27 cellular contexts compared by ENCODE assay signal in the genomic region with DNA sequence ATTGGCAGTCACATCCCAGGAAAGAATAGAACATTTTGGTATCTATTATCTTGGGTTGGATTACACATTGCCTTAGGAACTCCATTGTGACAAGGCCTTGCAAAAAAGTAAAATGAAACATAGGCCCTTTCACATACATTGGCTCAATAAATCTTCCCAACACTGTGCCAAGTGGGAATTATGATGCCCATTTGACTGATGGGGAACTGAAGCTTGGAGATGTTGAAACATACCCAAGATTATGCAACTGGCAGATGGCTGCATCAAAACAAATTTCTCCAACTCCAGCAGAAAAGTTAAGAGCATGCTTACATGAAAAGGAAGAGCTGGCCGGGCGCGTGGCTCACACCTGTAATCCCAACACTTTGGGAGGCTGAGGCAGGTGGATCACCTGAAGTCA. TPM values are rescaled to one million over a fixed set of nuclear protein-coding genes. Genes with fewer than 3 reads are reported as not detected.
A peak's percentile ranks its signal among the peaks of the same experiment; 100 is the strongest.
DNase-seq lines count a peak whose midpoint lies in the region; ATAC-seq and TF ChIP-seq lines count a peak whose summit lies in the region.
"Had no signal": no experiment of that assay in that cellular context is flagged by ENCODE, and none has a peak within 500 bp of the region (broad histone marks: within the 10 kb centered on the region; RNA-seq: fewer than 3 reads in every experiment).

No MANE protein-coding gene starts in this region.

- no peak overlapping the region for H3K56ac ChIP-seq in IMR-90 (ENCODE audit: extremely low read depth, insufficient read depth, low read length)

- H3K23ac ChIP-seq in IMR-90 (ENCODE audit: low read depth, low read length) = no peak overlapping the region

- peaks cover 4% of the 10 kb centered on the region; the same call in 1 of the 2 replicates for H3K27me3 Mint-ChIP-seq in HFFc6 (ENCODE audit: insufficient read depth)
- H3K27me3 Mint-ChIP-seq: activated naive CD8-positive, alpha-beta T cell treated with anti-CD3 and anti-CD28 coated beads, Interleukin-2, amount 50 U/mL, for 24 hours; CD4-positive, alpha-beta T cell had no signal

- DNase-seq in IMR-90 (no peak), adipocyte (ENCODE audit: low read depth) (peak; percentile 44), foreskin fibroblast (peak; percentile 30 to 66), right lobe of liver (no peak), NCI-H2227 treated with DMSO at 0.1 percent for 48 hours (lab: John Stamatoyannopoulos, UW) (no peak), HFFc6 (no peak)
- DNase-seq: activated CD4-positive, alpha-beta T cell treated with anti-CD3 and anti-CD28 coated beads for 4 hours; activated naive CD8-positive, alpha-beta T cell treated with anti-CD3 and anti-CD28 coated beads, Interleukin-2, amount 50 U/mL, for 24 hours; activated T-cell treated with anti-CD3 and anti-CD28 coated beads, Interleukin-2, amount 50 U/mL, for 4 hours; CD4-positive, alpha-beta T cell; EL; foreskin keratinocyte; heart left ventricle; kidney glomerular epithelial cell; NCI-H2171; NCI-H526; nephron progenitor cell; SK-N-SH; stimulated activated CD4-positive, alpha-beta T cell treated with anti-CD3 and anti-CD28 coated beads, Interleukin-2, amount 100 ng/mL, for 48 hours had no signal

- H3K79me1 ChIP-seq in IMR-90 (ENCODE audit: low read depth in 1 of 2, low read length in 2 of 2) = no peaks in the 10 kb centered on the region

- no peaks in the 10 kb centered on the region for H3K36me3 Mint-ChIP-seq in HFFc6 (ENCODE audit: low read depth)
- H3K36me3 Mint-ChIP-seq: brain had no signal

- intact Hi-C loops in IMR-90 (cut with micrococcal nuclease) = no loop called here
- intact Hi-C loops in right lobe of liver (cut with DNase I) = no loop called here

- no peak overlapping the region for H2BK5ac ChIP-seq in IMR-90 (ENCODE audit: low read depth, low read length, poor library complexity, severe bottlenecking)

- H3K4me1 ChIP-seq in BLaER1 treated with 17β-estradiol and CSF1 and Interleukin-3, amounts not matched to agents 10 nM and 100 nM = peaks cover 6 to 77% (median 40%) of the 10 kb centered on the region in 10 experiments; a peak in 17 of 20 replicates
- H3K4me1 ChIP-seq in IMR-90 (ENCODE audit: control insufficient read depth, insufficient read depth, low read length) (peaks cover 4% of the 10 kb centered on the region), adipocyte (ENCODE audit: control insufficient read depth, insufficient read depth, low read length) (peaks cover 15% of the 10 kb centered on the region), right lobe of liver (peaks cover 0 to 5% (median 0%) of the 10 kb centered on the region in 4 donors)
- H3K4me1 ChIP-seq: foreskin keratinocyte, parathyroid adenoma, suprapubic skin had no signal

- no peak overlapping the region for H3K18ac ChIP-seq in IMR-90 (ENCODE audit: low read depth, low read length)

- no peak overlapping the region for H2AK9ac ChIP-seq in IMR-90 (replicated peaks; ENCODE audit: low read depth, low read length, poor library complexity)

- H3K27ac Mint-ChIP-seq in HFFc6 = no peak overlapping the region
- H3K27ac Mint-ChIP-seq: activated naive CD8-positive, alpha-beta T cell treated with anti-CD3 and anti-CD28 coated beads, Interleukin-2, amount 50 U/mL, for 24 hours; brain; CD4-positive, alpha-beta T cell; nephron progenitor cell had no signal

- no peak overlapping the region for H3K4me3 ChIP-seq in BLaER1 treated with 17β-estradiol and CSF1 and Interleukin-3, amounts not matched to agents 10 nM and 100 nM
- H3K4me3 ChIP-seq in IMR-90 (ENCODE audit: insufficient read depth, low read depth, low read length) (no peak overlapping the region), adipocyte (ENCODE audit: low read length) (no peak overlapping the region), foreskin fibroblast (ENCODE audit: low read depth in 1 of 2, low read length in 2 of 2) (no peak overlapping the region), right lobe of liver (no peak overlapping the region)
- H3K4me3 ChIP-seq: heart left ventricle, lung, suprapubic skin had no signal

- peaks cover 20% of the 10 kb centered on the region for H3K4me1 Mint-ChIP-seq in HFFc6 (ENCODE audit: low read depth)
- H3K4me1 Mint-ChIP-seq: activated naive CD8-positive, alpha-beta T cell treated with anti-CD3 and anti-CD28 coated beads, Interleukin-2, amount 50 U/mL, for 24 hours had no signal

- 93% methylated on average over 3 of the region's 3 CpGs; no CpG with 5 or more reads in 1 of the 2 experiments for WGBS in IMR-90 (ENCODE audit: extremely low coverage in 2 of 2, insufficient read length in 1 of 2), 2 experiments
- 60% methylated on average over 1 of the region's 3 CpGs for WGBS in right lobe of liver (ENCODE audit: insufficient coverage, low coverage, low lambda C conversion rate, missing lambda C conversion rate)

- H3K4ac ChIP-seq in IMR-90 (ENCODE audit: low read depth, low read length) = no peak overlapping the region

- ATAC-seq in IMR-90 (ENCODE audit: low read depth) (no peak), right lobe of liver (no peak)
- no peak for ATAC-seq in activated CD4-positive, CD25-positive, alpha-beta regulatory T cell treated with anti-CD3 and anti-CD28 coated beads, Interleukin-2, amount 50 U/mL, for 24 hours
- ATAC-seq: activated naive CD8-positive, alpha-beta T cell treated with anti-CD3 and anti-CD28 coated beads, Interleukin-2, amount 50 U/mL, for 24 hours; activated T-cell treated with anti-CD3 and anti-CD28 coated beads, Interleukin-2, amount 50 U/mL, for 4 hours; foreskin keratinocyte; HCT116 had no signal

- peak overlapping the region in 6 of 11 experiments; percentile 13 to 69 (median 62); a peak in 11 of 22 replicates for H3K4me2 ChIP-seq in BLaER1 treated with 17β-estradiol and CSF1 and Interleukin-3, amounts not matched to agents 10 nM and 100 nM
- no peak overlapping the region for H3K4me2 ChIP-seq in IMR-90 (ENCODE audit: low read depth, low read length)
- H3K4me2 ChIP-seq: KMS-11, SK-N-SH had no signal

- H3K14ac ChIP-seq in IMR-90 (replicated peaks; ENCODE audit: low read depth, low read length) = no peak overlapping the region

- POLR2A ChIA-PET in IMR-90 (lab: Charles Lee; ENCODE audit: unreplicated experiment) = no interaction called here

- TF ChIP-seq POLR2A in IMR-90 (IDR thresholded peaks at IDR 0.05; ENCODE audit: low read depth, low read length) = no peak
- no peak for TF ChIP-seq POLR2A in right lobe of liver (IDR thresholded peaks at IDR 0.05)

- no peak overlapping the region for H3K4me3 Mint-ChIP-seq in HFFc6
- H3K4me3 Mint-ChIP-seq: activated naive CD8-positive, alpha-beta T cell treated with anti-CD3 and anti-CD28 coated beads, Interleukin-2, amount 50 U/mL, for 24 hours; activated T-cell treated with anti-CD3 and anti-CD28 coated beads, Interleukin-2, amount 50 U/mL, for 4 hours; brain; CD4-positive, alpha-beta T cell; nephron progenitor cell had no signal

- TF ChIP-seq RAD21 in IMR-90 (IDR thresholded peaks at IDR 0.05; ENCODE audit: low read length) = no peak

- no peak overlapping the region for H2BK15ac ChIP-seq in IMR-90 (ENCODE audit: low read depth, low read length)

- H3K27me3 ChIP-seq in BLaER1 treated with 17β-estradiol and CSF1 and Interleukin-3, amounts not matched to agents 10 nM and 100 nM = no peaks in the 10 kb centered on the region
- H3K27me3 ChIP-seq in IMR-90 (ENCODE audit: control insufficient read depth, insufficient read depth, low read length) = no peaks in the 10 kb centered on the region
- no peaks in the 10 kb centered on the region for H3K27me3 ChIP-seq in adipocyte (replicated peaks; ENCODE audit: control insufficient read depth, insufficient read depth, low read length)
- no peaks in the 10 kb centered on the region for H3K27me3 ChIP-seq in right lobe of liver
- H3K27me3 ChIP-seq: foreskin keratinocyte, heart left ventricle, suprapubic skin had no signal

- H4K20me1 ChIP-seq in BLaER1 treated with 17β-estradiol and CSF1 and Interleukin-3, amounts not matched to agents 10 nM and 100 nM = no peaks in the 10 kb centered on the region
- H4K20me1 ChIP-seq in IMR-90 (ENCODE audit: insufficient read depth, low read length) = no peaks in the 10 kb centered on the region

- H3K36me3 ChIP-seq in BLaER1 treated with 17β-estradiol and CSF1 and Interleukin-3, amounts not matched to agents 10 nM and 100 nM = no peaks in the 10 kb centered on the region
- H3K36me3 ChIP-seq in IMR-90 (ENCODE audit: control insufficient read depth, insufficient read depth, low read length) (no peaks in the 10 kb centered on the region), adipocyte (ENCODE audit: control insufficient read depth, insufficient read depth, low read length, severe bottlenecking) (no peaks in the 10 kb centered on the region), right lobe of liver (no peaks in the 10 kb centered on the region)
- H3K36me3 ChIP-seq: heart left ventricle, suprapubic skin had no signal

- peaks cover 8% of the 10 kb centered on the region; the same call in 1 of the 2 replicates for H3K9me1 ChIP-seq in IMR-90 (ENCODE audit: insufficient read depth, low read length)

- no peak overlapping the region for H2AK5ac ChIP-seq in IMR-90 (ENCODE audit: low read depth, low read length)

- peak overlapping the region in 6 of 11 experiments; percentile 23 to 64 (median 44); a peak in 9 of 22 replicates for H3K27ac ChIP-seq in BLaER1 treated with 17β-estradiol and CSF1 and Interleukin-3, amounts not matched to agents 10 nM and 100 nM
- H3K27ac ChIP-seq in IMR-90 (ENCODE audit: insufficient read depth, low read length) (no peak overlapping the region), right lobe of liver (no peak overlapping the region)
- H3K27ac ChIP-seq: foreskin keratinocyte, KMS-11, parathyroid adenoma, suprapubic skin had no signal

- H4K91ac ChIP-seq in IMR-90 (ENCODE audit: insufficient read depth, low read depth, low read length) = no peak overlapping the region

- CTCF ChIA-PET in IMR-90 (lab: Yijun Ruan, JAX) = interaction anchor here (1.2 kb wide), 1 partner anchor 11 kb away, joined by 8 read pairs; no protein-coding TSS in a partner anchor

- H2BK20ac ChIP-seq in IMR-90 (ENCODE audit: low read depth, low read length) = no peak overlapping the region

- no peak overlapping the region; a peak in 1 of 22 replicates for H3K9ac ChIP-seq in BLaER1 treated with 17β-estradiol and CSF1 and Interleukin-3, amounts not matched to agents 10 nM and 100 nM
- H3K9ac ChIP-seq in IMR-90 (ENCODE audit: low read depth, low read length) = no peak overlapping the region
- no peak overlapping the region for H3K9ac ChIP-seq in adipocyte (ENCODE audit: low read length)
- H3K9ac ChIP-seq: KMS-11, parathyroid adenoma, SK-N-SH had no signal

- H2BK120ac ChIP-seq in IMR-90 (ENCODE audit: low read depth, low read length) = no peak overlapping the region

- BruUV-seq in IMR-90 (replicated peaks; lab: Mats Ljungman, UMichigan) = no TSS peak

- no peak overlapping the region for H4K5ac ChIP-seq in IMR-90 (ENCODE audit: low read depth, low read length)

- TF ChIP-seq CTCF in IMR-90 (conservative IDR thresholded peaks at IDR 0.05; ENCODE audit: low read depth, low read length) (no peak), foreskin fibroblast (IDR thresholded peaks at IDR 0.05; ENCODE audit: low read depth, low read length) (no peak), right lobe of liver (IDR thresholded peaks at IDR 0.05) (no peak), HFFc6 (IDR thresholded peaks at IDR 0.05) (no peak)

- no peak overlapping the region for H4K8ac ChIP-seq in IMR-90 (ENCODE audit: low read depth in 2 of 2, low read length in 2 of 2)

- no peak overlapping the region for H2AFZ ChIP-seq in IMR-90 (replicated peaks; ENCODE audit: low read length, poor library complexity)
- H2AFZ ChIP-seq: parathyroid adenoma had no signal

- no peaks in the 10 kb centered on the region for H3K9me3 Mint-ChIP-seq in HFFc6
- H3K9me3 Mint-ChIP-seq: activated naive CD8-positive, alpha-beta T cell treated with anti-CD3 and anti-CD28 coated beads, Interleukin-2, amount 50 U/mL, for 24 hours; activated T-cell treated with anti-CD3 and anti-CD28 coated beads, Interleukin-2, amount 50 U/mL, for 4 hours; brain; CD4-positive, alpha-beta T cell; nephron progenitor cell had no signal

- H3K9me3 ChIP-seq in BLaER1 treated with 17β-estradiol and CSF1 and Interleukin-3, amounts not matched to agents 10 nM and 100 nM (replicated peaks in 1 of 11) = no peaks in the 10 kb centered on the region
- H3K9me3 ChIP-seq in IMR-90 (ENCODE audit: control insufficient read depth, insufficient read depth, low read length) (no peaks in the 10 kb centered on the region), adipocyte (ENCODE audit: control insufficient read depth, low read length) (no peaks in the 10 kb centered on the region), right lobe of liver (no peaks in the 10 kb centered on the region)
- H3K9me3 ChIP-seq: heart left ventricle, SK-N-SH, suprapubic skin had no signal

- dilution Hi-C loops in IMR-90 (cut with HindIII; ENCODE audit: low sequenced_read_pairs, unreplicated experiment) = no loop called here

- in situ Hi-C loops in IMR-90 (cut with MboI; ENCODE audit: low sequenced_read_pairs) = no loop called here

RNA-seq across cellular contexts. Expression of gene PLEKHO1, which starts 26.9 kb away (rescaled TPM):
- total RNA-seq in IMR-90 (2012; rRNA removed) (51.4 and 53.3 TPM in 2 replicates), right lobe of liver (10 to 100 TPM in 1 of 6 experiments, 1 to 10 TPM in 5; 3.4 to 11.7 (median 5.3) TPM)
- polyA plus RNA-seq in IMR-90 (2012; rRNA removed) = 50.4 and 56.0 TPM in 2 replicates
- 53.4 and 59.2 TPM in 2 replicates for polyA plus RNA-seq in IMR-90 (2012; cell fraction: cytosol; rRNA removed)
- 71.0 and 87.7 TPM in 2 replicates for polyA plus RNA-seq in IMR-90 (2012; cell fraction: nucleus; rRNA removed; ENCODE audit: low replicate concordance)
- 10 to 100 TPM; 30.9 to 36.7 (median 32.6) TPM for total RNA-seq in HFFc6 (2021; fragmentation: NEBNext Ultra II Directional; extraction: Animal tissue kit (Norgen Biotek cat#: 25700))

RNA-seq across cellular contexts. Expression of gene ANP32E, which starts 59.3 kb away (rescaled TPM):
- 5.9 and 30.0 TPM in 2 replicates for total RNA-seq in IMR-90 (2012; rRNA removed)
- 11.9 and 18.4 TPM in 2 replicates for polyA plus RNA-seq in IMR-90 (2012; rRNA removed)
- 0.91 and 1.6 TPM in 2 replicates for polyA plus RNA-seq in IMR-90 (2012; cell fraction: cytosol; rRNA removed)
- polyA plus RNA-seq in IMR-90 (2012; cell fraction: nucleus; rRNA removed; ENCODE audit: low replicate concordance) = 0.23 and 1.6 TPM in 2 replicates
- 10 to 100 TPM in 3 of 6 experiments, 1 to 10 TPM in 3; 9.3 to 16.3 (median 11.0) TPM for total RNA-seq in right lobe of liver
- 10 to 100 TPM; 33.9 to 67.3 (median 62.4) TPM for total RNA-seq in HFFc6 (2021; fragmentation: NEBNext Ultra II Directional; extraction: Animal tissue kit (Norgen Biotek cat#: 25700))

Comparison
In these comparisons a context has a peak if more than half of its experiments do, and no peak if none do; other contexts are left out.
1. H3K27ac ChIP-seq: peak in BLaER1 treated with 17β-estradiol and CSF1 and Interleukin-3, amounts not matched to agents 10 nM and 100 nM (6 of 11); none in IMR-90 (single experiment) and right lobe of liver (0 of 3).
2. DNase-seq: peak in adipocyte (single experiment) and foreskin fibroblast (2 of 2); none in IMR-90 (single experiment), right lobe of liver (0 of 3), NCI-H2227 treated with DMSO at 0.1 percent for 48 hours (single experiment) and HFFc6 (single experiment).